In genomic region chr6:110778331-110778730, GRCh38 we compare ENCODE assay signal across 35 cellular contexts.
"Had no signal": no experiment of that assay in that cellular context is flagged by ENCODE, and none has a peak within 500 bp of the region (broad histone marks: within the 10 kb centered on the region; RNA-seq: fewer than 3 reads in every experiment).

No MANE protein-coding gene starts in this region.

- H3K27ac ChIP-seq: brain microvascular endothelial cell, PC-9, RWPE1, VCaP had no signal

- H3K4me2 ChIP-seq: PC-9 had no signal

- ATAC-seq: activated naive CD8-positive, alpha-beta T cell treated with anti-CD3 and anti-CD28 coated beads, Interleukin-2, amount 50 U/mL, for 24 hours; activated T-cell treated with anti-CD3 and anti-CD28 coated beads, Interleukin-2, amount 50 U/mL, for 4 hours; Right ventricle myocardium inferior had no signal

- H3K9me3 Mint-ChIP-seq: activated CD4-positive, alpha-beta memory T cell treated with anti-CD3 and anti-CD28 coated beads for 36 hours; activated naive CD4-positive, alpha-beta T cell treated with anti-CD3 and anti-CD28 coated beads for 36 hours; activated naive CD8-positive, alpha-beta T cell treated with anti-CD3 and anti-CD28 coated beads, Interleukin-2, amount 50 U/mL, for 24 hours; activated T-cell treated with anti-CD3 and anti-CD28 coated beads, Interleukin-2, amount 50 U/mL, for 4 hours; activated T-helper 1 cell treated with anti-CD3 and anti-CD28 coated beads, Interleukin-12 subunit alpha, Interleukin-12 subunit beta, Interleukin-2, Interleukin-4 antibody, amounts not matched to agents 30 ng/mL and 10 ng/mL and 1 ng/mL, durations not matched to agents 14 hours and 24 hours and 36 hours had no signal

- DNase-seq: activated B cell treated with CpG ODN at 0.5 μM for 24 hours; activated CD4-positive, alpha-beta memory T cell treated with anti-CD3 and anti-CD28 coated beads for 36 hours; activated CD4-positive, alpha-beta T cell treated with anti-CD3 and anti-CD28 coated beads for 4 hours; activated CD4-positive, alpha-beta T cell treated with anti-CD3 and anti-CD28 coated beads, Interleukin-2, amount 50 U/mL, for 1 hour; activated CD4-positive, CD25-positive, alpha-beta regulatory T cell treated with anti-CD3 and anti-CD28 coated beads, Interleukin-2, amount 50 U/mL, for 72 hours; activated CD8-positive, alpha-beta memory T cell treated with anti-CD3 and anti-CD28 coated beads, Interleukin-2, amount 50 U/mL, for 4 hours; activated gamma-delta T cell treated with Interleukin-2 at 50 U/mL for 16 hours; activated naive CD4-positive, alpha-beta T cell treated with anti-CD3 and anti-CD28 coated beads for 36 hours; activated naive CD8-positive, alpha-beta T cell treated with anti-CD3 and anti-CD28 coated beads, Interleukin-2, amount 50 U/mL, for 24 hours; activated T-cell treated with anti-CD3 and anti-CD28 coated beads for 4 hours; activated T-cell treated with anti-CD3 and anti-CD28 coated beads, Interleukin-2, amount 50 U/mL, for 4 hours; anterior cingulate cortex; brain microvascular endothelial cell; central memory CD4-positive, alpha-beta T cell; Karpas-422; MV-4-11; NCI-H1092; NCI-H1436 treated with DMSO at 0.1 percent for 48 hours; NCI-H1694 treated with DMSO at 0.1 percent for 48 hours; NCI-H2029; NCI-H345; NCI-H524 treated with DMSO at 0.1 percent for 48 hours; NK-92 treated with Interleukin-12 subunit alpha and Interleukin-12 subunit beta, amount 100 ng/mL, for 24 hours; PC-9; SIG-M5; SW 1271; T-helper 1 cell; T-helper 2 cell; T-helper 9 cell had no signal

- FAIRE-seq: colon had no signal

- H2AFZ ChIP-seq: PC-9 had no signal

- H3K27me3 ChIP-seq: brain microvascular endothelial cell had no signal

- H3K4me3 ChIP-seq: PC-9 had no signal

- H3K27me3 Mint-ChIP-seq: activated B cell treated with CpG ODN at 0.5 μM for 24 hours; activated CD4-positive, alpha-beta memory T cell treated with anti-CD3 and anti-CD28 coated beads for 36 hours; activated naive CD8-positive, alpha-beta T cell; activated naive CD8-positive, alpha-beta T cell treated with anti-CD3 and anti-CD28 coated beads, Interleukin-2, amount 50 U/mL, for 24 hours had no signal

- H3K36me3 ChIP-seq: brain microvascular endothelial cell had no signal

- H3K4me3 Mint-ChIP-seq: activated B cell treated with CpG ODN at 0.5 μM for 24 hours; activated CD4-positive, alpha-beta memory T cell treated with anti-CD3 and anti-CD28 coated beads for 36 hours; activated naive CD4-positive, alpha-beta T cell treated with anti-CD3 and anti-CD28 coated beads for 36 hours; activated naive CD8-positive, alpha-beta T cell; activated naive CD8-positive, alpha-beta T cell treated with anti-CD3 and anti-CD28 coated beads, Interleukin-2, amount 50 U/mL, for 24 hours; activated T-cell treated with anti-CD3 and anti-CD28 coated beads, Interleukin-2, amount 50 U/mL, for 4 hours; activated T-helper 1 cell treated with anti-CD3 and anti-CD28 coated beads, Interleukin-12 subunit alpha, Interleukin-12 subunit beta, Interleukin-2, Interleukin-4 antibody, amounts not matched to agents 30 ng/mL and 10 ng/mL and 1 ng/mL, durations not matched to agents 14 hours and 24 hours and 36 hours had no signal

- H3K27ac Mint-ChIP-seq: activated B cell treated with CpG ODN at 0.5 μM for 24 hours; activated CD4-positive, alpha-beta memory T cell treated with anti-CD3 and anti-CD28 coated beads for 36 hours; activated naive CD4-positive, alpha-beta T cell treated with anti-CD3 and anti-CD28 coated beads for 36 hours; activated naive CD8-positive, alpha-beta T cell; activated naive CD8-positive, alpha-beta T cell treated with anti-CD3 and anti-CD28 coated beads, Interleukin-2, amount 50 U/mL, for 24 hours; activated T-helper 1 cell treated with anti-CD3 and anti-CD28 coated beads, Interleukin-12 subunit alpha, Interleukin-12 subunit beta, Interleukin-2, Interleukin-4 antibody, amounts not matched to agents 30 ng/mL and 10 ng/mL and 1 ng/mL, durations not matched to agents 14 hours and 24 hours and 36 hours had no signal

- H3K36me3 Mint-ChIP-seq: activated CD4-positive, alpha-beta memory T cell treated with anti-CD3 and anti-CD28 coated beads for 36 hours had no signal
